ENCODE assay signal across 18 cellular contexts in genomic region chr10:124989526-124989925, GRCh38. TPM values are rescaled to one million over a fixed set of nuclear protein-coding genes. Genes with fewer than 3 reads are reported as not detected.
DNase-seq lines count a peak whose midpoint lies in the region; ATAC-seq and TF ChIP-seq lines count a peak whose summit lies in the region.
"Had no signal": no experiment of that assay in that cellular context is flagged by ENCODE, and none has a peak within 500 bp of the region (broad histone marks: within the 10 kb centered on the region; RNA-seq: fewer than 3 reads in every experiment).

No MANE protein-coding gene starts in this region.

- H3K9me3 Mint-ChIP-seq in WTC11: no peaks in the 10 kb centered on the region
- H3K9me3 Mint-ChIP-seq: activated naive CD4-positive, alpha-beta T cell treated with anti-CD3 and anti-CD28 coated beads, Interleukin-2, amount 50 U/mL, for 24 hours; naive thymus-derived CD8-positive, alpha-beta T cell had no signal

- POLR2A ChIA-PET in WTC11 (lab: Charles Lee): no interaction called here

- no peak overlapping the region for H3K4me3 ChIP-seq in upper lobe of right lung
- H3K4me3 ChIP-seq: dorsolateral prefrontal cortex, left lung, SJSA1 had no signal

- H3K36me3 ChIP-seq in upper lobe of right lung: peaks cover 96% of the 10 kb centered on the region

- H3K36me3 Mint-ChIP-seq in WTC11: peaks cover 86% of the 10 kb centered on the region

- H3K4me1 Mint-ChIP-seq in WTC11: no peaks in the 10 kb centered on the region
- H3K4me1 Mint-ChIP-seq: activated naive CD4-positive, alpha-beta T cell treated with anti-CD3 and anti-CD28 coated beads, Interleukin-2, amount 50 U/mL, for 24 hours had no signal

- H3K27me3 ChIP-seq in upper lobe of right lung: no peaks in the 10 kb centered on the region
- H3K27me3 ChIP-seq: brain microvascular endothelial cell, dorsolateral prefrontal cortex, left lung, SJSA1 had no signal

- TF ChIP-seq CTCF in WTC11 (IDR thresholded peaks at IDR 0.05): no peak
- no peak for TF ChIP-seq CTCF in upper lobe of right lung (IDR thresholded peaks at IDR 0.05)

- peak overlapping the region; percentile 57 for H3K27ac Mint-ChIP-seq in WTC11
- H3K27ac Mint-ChIP-seq: activated naive CD4-positive, alpha-beta T cell treated with anti-CD3 and anti-CD28 coated beads, Interleukin-2, amount 50 U/mL, for 24 hours had no signal

- intact Hi-C loops in left ventricle myocardium superior (cut with micrococcal nuclease) (no loop called here), cardiac septum (cut with DNase I) (loop anchor here (10.0 kb wide), 1 partner anchor 195 kb away; the partner anchor contains the start of gene EEF1AKMT2), upper lobe of right lung (cut with DNase I) (no loop called here)

- DNase-seq in left ventricle myocardium superior: no peak
- no peak for DNase-seq in cardiac septum (ENCODE audit: low spot score)
- no peak for DNase-seq in WTC11 (ENCODE audit: low spot score)
- DNase-seq in left lobe of liver (ENCODE audit: low spot score): peak; percentile 41
- DNase-seq in Ammon's horn (ENCODE audit: low spot score): no peak
- no peak for DNase-seq in upper lobe of right lung
- DNase-seq in NCI-H1417 treated with DMSO at 0.1 percent for 48 hours (lab: John Stamatoyannopoulos, UW): no peak
- DNase-seq in COLO668 (lab: John Stamatoyannopoulos, UW; ENCODE audit: unreplicated experiment): no peak
- DNase-seq: activated CD4-positive, alpha-beta T cell treated with anti-CD3 and anti-CD28 coated beads for 48 hours; brain microvascular endothelial cell; GF-D8; left lung; naive thymus-derived CD8-positive, alpha-beta T cell; NCI-H1694 treated with DMSO at 0.1 percent for 48 hours; NCI-H510A had no signal

- no peaks in the 10 kb centered on the region for H3K4me1 ChIP-seq in upper lobe of right lung
- H3K4me1 ChIP-seq: left lung had no signal

- no peaks in the 10 kb centered on the region for H3K9me3 ChIP-seq in upper lobe of right lung
- H3K9me3 ChIP-seq: left lung, SJSA1 had no signal

- H3K27me3 Mint-ChIP-seq in WTC11 (ENCODE audit: low read depth): no peaks in the 10 kb centered on the region
- H3K27me3 Mint-ChIP-seq: activated naive CD4-positive, alpha-beta T cell treated with anti-CD3 and anti-CD28 coated beads, Interleukin-2, amount 50 U/mL, for 24 hours; naive thymus-derived CD8-positive, alpha-beta T cell had no signal

- no peak overlapping the region for H3K4me3 Mint-ChIP-seq in WTC11
- H3K4me3 Mint-ChIP-seq: activated naive CD4-positive, alpha-beta T cell treated with anti-CD3 and anti-CD28 coated beads, Interleukin-2, amount 50 U/mL, for 24 hours; naive thymus-derived CD8-positive, alpha-beta T cell had no signal

- CTCF ChIA-PET in WTC11 (lab: Charles Lee): interaction anchor here (0.8 to 0.9 kb wide), 2 partner anchors 11 to 59 kb away, joined by 3 read pairs; no protein-coding TSS in a partner anchor

- ATAC-seq in left ventricle myocardium superior: peak; percentile 6
- no peak for ATAC-seq in WTC11
- no peak for ATAC-seq in left lobe of liver
- ATAC-seq in upper lobe of right lung: no peak
- ATAC-seq: left lung; naive thymus-derived CD8-positive, alpha-beta T cell had no signal

- no peak overlapping the region for H3K27ac ChIP-seq in upper lobe of right lung
- H3K27ac ChIP-seq: brain microvascular endothelial cell, left lung, SJSA1 had no signal

TF ChIP-seq in WTC11, 78 proteins besides CTCF, POLR2A, EP300 and RAD21:
- TF ChIP-seq ZNF232 (CRISPR knock-in tag; IDR thresholded peaks at IDR 0.05) (no peak), AFF4 (CRISPR knock-in tag; IDR thresholded peaks at IDR 0.05; ENCODE audit: borderline replicate concordance) (no peak), ZNF138 (CRISPR knock-in tag; conservative IDR thresholded peaks at IDR 0.05) (no peak), IRF1 (CRISPR knock-in tag; IDR thresholded peaks at IDR 0.05) (no peak), PRRX2 (CRISPR knock-in tag; IDR thresholded peaks at IDR 0.05) (no peak), E2F1 (CRISPR knock-in tag; IDR thresholded peaks at IDR 0.05) (no peak), ZNF423 (CRISPR knock-in tag; IDR thresholded peaks at IDR 0.05) (no peak)
TF ChIP-seq in WTC11: peak in this region for 0.

RNA-seq across cellular contexts. Expression of gene ZRANB1, which starts 47.6 kb away (rescaled TPM):
- 25.3 TPM for total RNA-seq in left ventricle myocardium superior
- 25.7 TPM for total RNA-seq in cardiac septum
- 13.9 to 15.9 TPM (median 15.3 TPM) in 3 replicates for total RNA-seq in WTC11 (2021)
- 11.6 TPM for total RNA-seq in left lobe of liver
- total RNA-seq in upper lobe of right lung: 20.5 TPM
